36 cellular contexts compared by ENCODE assay signal in genomic region chr12:113981876-113982275, GRCh38.
"Had no signal": no experiment of that assay in that cellular context is flagged by ENCODE, and none has a peak within 500 bp of the region (broad histone marks: within the 10 kb centered on the region; RNA-seq: fewer than 3 reads in every experiment).

No MANE protein-coding gene starts in this region.

- H3K4me3 ChIP-seq: adrenal gland, ascending aorta, body of pancreas, breast epithelium, cardiac muscle cell, colonic mucosa had no signal

- H3K36me3 ChIP-seq: adrenal gland, ascending aorta, brain microvascular endothelial cell, breast epithelium, cardiac muscle cell, colonic mucosa had no signal

- DNase-seq: activated effector memory CD4-positive, alpha-beta T cell treated with anti-CD3 and anti-CD28 coated beads, Interleukin-2, amount 50 U/mL, for 16 hours; activated effector memory CD4-positive, alpha-beta T cell treated with Interleukin-2 at 50 U/mL for 16 hours; activated gamma-delta T cell; activated gamma-delta T cell treated with Interleukin-2 at 50 U/mL for 16 hours; activated naive CD4-positive, alpha-beta T cell; activated naive CD4-positive, alpha-beta T cell treated with anti-CD3 and anti-CD28 coated beads for 36 hours; activated naive CD4-positive, alpha-beta T cell treated with anti-CD3 and anti-CD28 coated beads, Interleukin-2, amount 10 ng/mL, durations not matched to agents 7 days and 5 days; activated naive CD4-positive, alpha-beta T cell treated with anti-CD3 and anti-CD28 coated beads, Interleukin-2, amount 50 U/mL, for 16 hours; activated naive CD4-positive, alpha-beta T cell treated with Interleukin-2 at 50 U/mL for 16 hours; activated naive CD8-positive, alpha-beta T cell treated with anti-CD3 and anti-CD28 coated beads for 36 hours; activated naive CD8-positive, alpha-beta T cell treated with anti-CD3 and anti-CD28 coated beads, Interleukin-2, amount 10 ng/mL, durations not matched to agents 7 days and 5 days; activated naive CD8-positive, alpha-beta T cell treated with anti-CD3 and anti-CD28 coated beads, Interleukin-2, amount 50 U/mL, for 24 hours; activated T-cell treated with anti-CD3 and anti-CD28 coated beads, Interleukin-2, amount 50 U/mL, for 4 hours; activated T-cell treated with anti-CD3 and anti-CD28 coated beads, Interleukin-2, amount 50 U/mL, for 48 hours; activated T-cell treated with anti-CD3 and anti-CD28 coated beads, Interleukin-2, amount 50 U/mL, for 72 hours; adrenal gland; amniotic stem cell; amygdala; anterior cingulate cortex; body of pancreas; brain microvascular endothelial cell; caudate nucleus; central memory CD4-positive, alpha-beta T cell; cerebellar nuclear complex; colonic mucosa had no signal

- H3K4me1 Mint-ChIP-seq: activated naive CD4-positive, alpha-beta T cell treated with anti-CD3 and anti-CD28 coated beads, Interleukin-2, amount 10 ng/mL, durations not matched to agents 7 days and 5 days; activated naive CD4-positive, alpha-beta T cell treated with anti-CD3 and anti-CD28 coated beads, Interleukin-2, amount 50 U/mL, for 24 hours; activated naive CD8-positive, alpha-beta T cell treated with anti-CD3 and anti-CD28 coated beads for 36 hours; activated naive CD8-positive, alpha-beta T cell treated with anti-CD3 and anti-CD28 coated beads, Interleukin-2, amount 50 U/mL, for 24 hours; activated T-helper 17 cell treated with anti-CD3 and anti-CD28 coated beads, Interleukin-2, amount 50 U/mL, for 72 hours; brain; central memory CD8-positive, alpha-beta T cell had no signal

- H3K27ac Mint-ChIP-seq: activated naive CD4-positive, alpha-beta T cell treated with anti-CD3 and anti-CD28 coated beads for 36 hours; activated naive CD4-positive, alpha-beta T cell treated with anti-CD3 and anti-CD28 coated beads, Interleukin-2, amount 10 ng/mL, durations not matched to agents 7 days and 5 days; activated naive CD4-positive, alpha-beta T cell treated with anti-CD3 and anti-CD28 coated beads, Interleukin-2, amount 50 U/mL, for 24 hours; activated naive CD4-positive, alpha-beta T cell treated with anti-CD3 and anti-CD28 coated beads, Interleukin-2, amount 50 U/mL, for 72 hours; activated naive CD8-positive, alpha-beta T cell; activated naive CD8-positive, alpha-beta T cell treated with anti-CD3 and anti-CD28 coated beads for 36 hours; activated naive CD8-positive, alpha-beta T cell treated with anti-CD3 and anti-CD28 coated beads, Interleukin-2, amount 10 ng/mL, durations not matched to agents 7 days and 5 days; activated naive CD8-positive, alpha-beta T cell treated with anti-CD3 and anti-CD28 coated beads, Interleukin-2, amount 50 U/mL, for 24 hours; activated T-cell treated with anti-CD3 and anti-CD28 coated beads, Interleukin-2, amount 50 U/mL, for 72 hours; activated T-helper 1 cell treated with anti-CD3 and anti-CD28 coated beads, Interleukin-12 subunit alpha, Interleukin-12 subunit beta, Interleukin-2, Interleukin-4 antibody, amounts not matched to agents 30 ng/mL and 10 ng/mL and 1 ng/mL, durations not matched to agents 14 hours and 24 hours and 36 hours; activated T-helper 17 cell treated with anti-CD3 and anti-CD28 coated beads, Interleukin-2, amount 50 U/mL, for 72 hours; activated T-helper 2 cell treated with anti-CD3 and anti-CD28 coated beads, Interferon-gamma antibody, Interleukin-2, Interleukin-4, amounts not matched to agents 10 μg/mL and 5 μg/mL and 100 μg/mL, durations not matched to agents 14 hours and 24 hours and 36 hours; brain had no signal

- H3K9me3 Mint-ChIP-seq: activated naive CD4-positive, alpha-beta T cell treated with anti-CD3 and anti-CD28 coated beads for 36 hours; activated naive CD4-positive, alpha-beta T cell treated with anti-CD3 and anti-CD28 coated beads, Interleukin-2, amount 10 ng/mL, durations not matched to agents 7 days and 5 days; activated naive CD4-positive, alpha-beta T cell treated with anti-CD3 and anti-CD28 coated beads, Interleukin-2, amount 50 U/mL, for 24 hours; activated naive CD4-positive, alpha-beta T cell treated with anti-CD3 and anti-CD28 coated beads, Interleukin-2, amount 50 U/mL, for 72 hours; activated naive CD8-positive, alpha-beta T cell treated with anti-CD3 and anti-CD28 coated beads for 36 hours; activated naive CD8-positive, alpha-beta T cell treated with anti-CD3 and anti-CD28 coated beads, Interleukin-2, amount 10 ng/mL, durations not matched to agents 7 days and 5 days; activated naive CD8-positive, alpha-beta T cell treated with anti-CD3 and anti-CD28 coated beads, Interleukin-2, amount 50 U/mL, for 24 hours; activated T-cell treated with anti-CD3 and anti-CD28 coated beads, Interleukin-2, amount 50 U/mL, for 4 hours; activated T-cell treated with anti-CD3 and anti-CD28 coated beads, Interleukin-2, amount 50 U/mL, for 72 hours; activated T-helper 1 cell treated with anti-CD3 and anti-CD28 coated beads, Interleukin-12 subunit alpha, Interleukin-12 subunit beta, Interleukin-2, Interleukin-4 antibody, amounts not matched to agents 30 ng/mL and 10 ng/mL and 1 ng/mL, durations not matched to agents 14 hours and 24 hours and 36 hours; activated T-helper 17 cell treated with anti-CD3 and anti-CD28 coated beads, Interleukin-2, amount 50 U/mL, for 72 hours; activated T-helper 2 cell treated with anti-CD3 and anti-CD28 coated beads, Interferon-gamma antibody, Interleukin-2, Interleukin-4, amounts not matched to agents 10 μg/mL and 5 μg/mL and 100 μg/mL, durations not matched to agents 14 hours and 24 hours and 36 hours; central memory CD8-positive, alpha-beta T cell had no signal

- H3K4me3 Mint-ChIP-seq: activated naive CD4-positive, alpha-beta T cell treated with anti-CD3 and anti-CD28 coated beads for 36 hours; activated naive CD4-positive, alpha-beta T cell treated with anti-CD3 and anti-CD28 coated beads, Interleukin-2, amount 10 ng/mL, durations not matched to agents 7 days and 5 days; activated naive CD4-positive, alpha-beta T cell treated with anti-CD3 and anti-CD28 coated beads, Interleukin-2, amount 50 U/mL, for 24 hours; activated naive CD8-positive, alpha-beta T cell; activated naive CD8-positive, alpha-beta T cell treated with anti-CD3 and anti-CD28 coated beads for 36 hours; activated naive CD8-positive, alpha-beta T cell treated with anti-CD3 and anti-CD28 coated beads, Interleukin-2, amount 10 ng/mL, durations not matched to agents 7 days and 5 days; activated naive CD8-positive, alpha-beta T cell treated with anti-CD3 and anti-CD28 coated beads, Interleukin-2, amount 50 U/mL, for 24 hours; activated T-cell treated with anti-CD3 and anti-CD28 coated beads, Interleukin-2, amount 50 U/mL, for 4 hours; activated T-cell treated with anti-CD3 and anti-CD28 coated beads, Interleukin-2, amount 50 U/mL, for 72 hours; activated T-helper 1 cell treated with anti-CD3 and anti-CD28 coated beads, Interleukin-12 subunit alpha, Interleukin-12 subunit beta, Interleukin-2, Interleukin-4 antibody, amounts not matched to agents 30 ng/mL and 10 ng/mL and 1 ng/mL, durations not matched to agents 14 hours and 24 hours and 36 hours; activated T-helper 17 cell treated with anti-CD3 and anti-CD28 coated beads, Interleukin-2, amount 50 U/mL, for 72 hours; brain; central memory CD8-positive, alpha-beta T cell had no signal

- H3K4me1 ChIP-seq: adrenal gland, ascending aorta, body of pancreas, breast epithelium, colonic mucosa had no signal

- H3K9me3 ChIP-seq: adrenal gland, ascending aorta, body of pancreas, breast epithelium, colonic mucosa had no signal

- H3K27me3 ChIP-seq: ascending aorta, brain microvascular endothelial cell, colonic mucosa had no signal

- H3K36me3 Mint-ChIP-seq: activated naive CD4-positive, alpha-beta T cell treated with anti-CD3 and anti-CD28 coated beads, Interleukin-2, amount 10 ng/mL, durations not matched to agents 7 days and 5 days; activated naive CD4-positive, alpha-beta T cell treated with anti-CD3 and anti-CD28 coated beads, Interleukin-2, amount 50 U/mL, for 24 hours; activated naive CD4-positive, alpha-beta T cell treated with anti-CD3 and anti-CD28 coated beads, Interleukin-2, amount 50 U/mL, for 72 hours; activated naive CD8-positive, alpha-beta T cell; activated naive CD8-positive, alpha-beta T cell treated with anti-CD3 and anti-CD28 coated beads for 36 hours; activated naive CD8-positive, alpha-beta T cell treated with anti-CD3 and anti-CD28 coated beads, Interleukin-2, amount 10 ng/mL, durations not matched to agents 7 days and 5 days; brain had no signal

- H3K27ac ChIP-seq: adrenal gland, ascending aorta, body of pancreas, brain microvascular endothelial cell, breast epithelium, cardiac muscle cell, colonic mucosa had no signal

- ATAC-seq: activated naive CD4-positive, alpha-beta T cell treated with anti-CD3 and anti-CD28 coated beads, Interleukin-2, amount 50 U/mL, for 72 hours; activated naive CD8-positive, alpha-beta T cell treated with anti-CD3 and anti-CD28 coated beads, Interleukin-2, amount 50 U/mL, for 24 hours; activated T-cell treated with anti-CD3 and anti-CD28 coated beads, Interleukin-2, amount 50 U/mL, for 4 hours; activated T-cell treated with anti-CD3 and anti-CD28 coated beads, Interleukin-2, amount 50 U/mL, for 72 hours; activated T-helper 17 cell treated with anti-CD3 and anti-CD28 coated beads, Interleukin-2, amount 50 U/mL, for 72 hours; body of pancreas had no signal
